ENCODE assay signal across 20 cellular contexts in the genomic region with DNA sequence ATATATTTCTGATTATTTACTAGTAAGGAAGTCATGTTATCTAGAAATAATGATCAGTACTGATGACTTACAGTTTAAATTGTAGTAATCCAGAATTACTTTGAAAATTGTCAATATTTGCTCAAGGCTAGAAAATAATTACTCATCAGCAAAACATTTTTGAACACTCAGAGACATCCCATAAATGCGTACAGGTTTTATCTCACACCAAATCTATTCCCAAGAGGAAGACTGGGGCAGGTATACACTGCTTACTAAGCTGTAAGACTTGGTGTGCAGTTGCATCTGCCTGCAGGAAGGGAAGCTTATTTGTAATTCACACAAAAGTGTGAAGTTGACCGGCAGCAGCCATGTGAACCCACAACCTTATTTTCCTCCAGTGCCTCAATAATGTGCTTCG.
A peak's percentile ranks its signal among the peaks of the same experiment; 100 is the strongest.
DNase-seq lines count a peak whose midpoint lies in the region; ATAC-seq and TF ChIP-seq lines count a peak whose summit lies in the region.
"Had no signal": no experiment of that assay in that cellular context is flagged by ENCODE, and none has a peak within 500 bp of the region (broad histone marks: within the 10 kb centered on the region; RNA-seq: fewer than 3 reads in every experiment).

No MANE protein-coding gene starts in this region.

- no peaks in the 10 kb centered on the region for H3K27me3 ChIP-seq in PC-9 (ENCODE audit: insufficient read depth, low read depth)
- no peaks in the 10 kb centered on the region for H3K27me3 ChIP-seq in foreskin keratinocyte
- no peaks in the 10 kb centered on the region for H3K27me3 ChIP-seq in effector memory CD4-positive, alpha-beta T cell (replicated peaks; ENCODE audit: control insufficient read depth, insufficient read depth, low read length, poor library complexity, severe bottlenecking)
- H3K27me3 ChIP-seq in right atrium auricular region = no peaks in the 10 kb centered on the region
- no peaks in the 10 kb centered on the region for H3K27me3 ChIP-seq in left lung
- H3K27me3 ChIP-seq: Peyer's patch had no signal

- no peak overlapping the region for H2AFZ ChIP-seq in PC-9

- H3K36me3 ChIP-seq in PC-9 (ENCODE audit: low read depth) = no peaks in the 10 kb centered on the region
- no peaks in the 10 kb centered on the region for H3K36me3 ChIP-seq in effector memory CD4-positive, alpha-beta T cell (ENCODE audit: control insufficient read depth, insufficient read depth, low read length)
- H3K36me3 ChIP-seq in right atrium auricular region = no peaks in the 10 kb centered on the region
- H3K36me3 ChIP-seq in left lung = no peaks in the 10 kb centered on the region
- H3K36me3 ChIP-seq: Peyer's patch had no signal

- DNase-seq in DMS53 (lab: John Stamatoyannopoulos, UW) = peak; percentile 62
- peak; percentile 37 for DNase-seq in HT-29 (ENCODE audit: low spot score)
- peak in 1 of 2 experiments; percentile 58 for DNase-seq in PC-9
- DNase-seq in foreskin keratinocyte = peak in 1 of 2 donors; percentile 67
- no peak for DNase-seq in effector memory CD4-positive, alpha-beta T cell
- DNase-seq in right atrium auricular region (ENCODE audit: low spot score) = no peak
- no peak for DNase-seq in left lung
- DNase-seq: DMS153, GDM1, Karpas-422, NCI-H1092 treated with DMSO at 0.1 percent for 48 hours, NCI-H1436, NCI-H187 treated with DMSO at 0.1 percent for 48 hours, NCI-H2107, NCI-H524 treated with DMSO at 0.1 percent for 48 hours, Peyer's patch, SK-N-SH, SW 1271 had no signal

- POLR2A ChIA-PET in PC-9 (lab: Charles Lee; ENCODE audit: unreplicated experiment) = interaction anchor here (0.7 kb wide), 1 partner anchor 507 kb away, joined by 3 read pairs; no protein-coding TSS in a partner anchor

- H3K4me3 ChIP-seq in PC-9 (no peak overlapping the region), right atrium auricular region (no peak overlapping the region), left lung (no peak overlapping the region)
- H3K4me3 ChIP-seq in effector memory CD4-positive, alpha-beta T cell (ENCODE audit: insufficient read depth, low read depth, low read length, poor library complexity, severe bottlenecking) = no peak overlapping the region
- H3K4me3 ChIP-seq: Peyer's patch had no signal

- peak overlapping the region; percentile 22 for H3K4me2 ChIP-seq in PC-9
- H3K4me2 ChIP-seq: SK-N-SH had no signal

- H4K20me1 ChIP-seq in PC-9 (ENCODE audit: insufficient read depth) = no peaks in the 10 kb centered on the region

- no peaks in the 10 kb centered on the region for H3F3A ChIP-seq in PC-9 (ENCODE audit: insufficient read depth, low read depth)

- intact Hi-C loops in PC-9 (cut with micrococcal nuclease; ENCODE audit: unreplicated experiment) (no loop called here), left lung (cut with DNase I) (no loop called here)

- ATAC-seq in foreskin keratinocyte (peak; percentile 66), left lung (no peak)
- ATAC-seq: HCT116 had no signal

- CTCF ChIA-PET in PC-9 (lab: Charles Lee) = no interaction called here

- no TSS peak for BruUV-seq in PC-9 (replicated peaks; lab: Mats Ljungman, UMichigan)

- TF ChIP-seq CTCF in PC-9 (conservative IDR thresholded peaks at IDR 0.05) (no peak), foreskin keratinocyte (conservative IDR thresholded peaks at IDR 0.05) (no peak), right atrium auricular region (IDR thresholded peaks at IDR 0.05) (no peak), left lung (IDR thresholded peaks at IDR 0.05) (no peak)

- no peaks in the 10 kb centered on the region for H3K79me2 ChIP-seq in PC-9 (ENCODE audit: low read depth)

- H3K27ac ChIP-seq in PC-9 = no peak overlapping the region
- no peak overlapping the region for H3K27ac ChIP-seq in foreskin keratinocyte
- H3K27ac ChIP-seq in effector memory CD4-positive, alpha-beta T cell (ENCODE audit: insufficient read depth, low read length, poor library complexity, severe bottlenecking) = no peak overlapping the region
- H3K27ac ChIP-seq in right atrium auricular region = no peak overlapping the region
- H3K27ac ChIP-seq in left lung = no peak overlapping the region
- H3K27ac ChIP-seq: HL-60, Peyer's patch had no signal

- H3K9me2 ChIP-seq in PC-9 (ENCODE audit: insufficient read depth) = no peaks in the 10 kb centered on the region; the same call in 1 of the 2 replicates
- H3K9me2 ChIP-seq: SK-N-SH had no signal

- H3K9me3 ChIP-seq in PC-9 (ENCODE audit: insufficient read depth, low read depth) (peaks cover 5% of the 10 kb centered on the region; the same call in 1 of the 2 replicates), right atrium auricular region (no peaks in the 10 kb centered on the region), left lung (no peaks in the 10 kb centered on the region)
- H3K9me3 ChIP-seq in effector memory CD4-positive, alpha-beta T cell (ENCODE audit: control insufficient read depth, low read length) = no peaks in the 10 kb centered on the region
- H3K9me3 ChIP-seq: Peyer's patch, SK-N-SH had no signal

- H3K4me1 ChIP-seq in PC-9 (replicated peaks; ENCODE audit: insufficient read depth) (no peaks in the 10 kb centered on the region; the same call in 1 of the 2 replicates), foreskin keratinocyte (peaks cover 8% of the 10 kb centered on the region), right atrium auricular region (no peaks in the 10 kb centered on the region), left lung (no peaks in the 10 kb centered on the region)
- H3K4me1 ChIP-seq in effector memory CD4-positive, alpha-beta T cell (ENCODE audit: control insufficient read depth, insufficient read depth, low read length, poor library complexity, severe bottlenecking) = no peaks in the 10 kb centered on the region
- H3K4me1 ChIP-seq: Peyer's patch had no signal

Comparison
In these comparisons a context has a peak if more than half of its experiments do, and no peak if none do; other contexts are left out.
1. DNase-seq: peak in DMS53 (single experiment) and HT-29 (single experiment); none in effector memory CD4-positive, alpha-beta T cell (0 of 3), right atrium auricular region (single experiment) and left lung (0 of 2).